In genomic region chr12:57459055-57459749, GRCh38 we compare ENCODE assay signal across 1 cellular context.
TF ChIP-seq lines count a peak whose summit lies in the region.

No MANE protein-coding gene starts in this region.

TF ChIP-seq in HepG2, 621 proteins besides CTCF, POLR2A, EP300 and RAD21 (continued from another document and continues in another):
- TF ChIP-seq ZBTB4 (CRISPR knock-in tag; IDR thresholded peaks at IDR 0.05; ENCODE audit: borderline replicate concordance): 0 out of 2 replicates have a peak, but pooled peaks have one; percentile 58
- TF ChIP-seq ZNF343 (CRISPR knock-in tag; IDR thresholded peaks at IDR 0.05): peak; percentile 44; the same call in 1 of the 2 replicates
- TF ChIP-seq MLXIP (CRISPR knock-in tag; IDR thresholded peaks at IDR 0.05; ENCODE audit: borderline replicate concordance): no peak
- TF ChIP-seq ZNF883 (CRISPR knock-in tag; IDR thresholded peaks at IDR 0.05; ENCODE audit: not compliant biosample characterization): peak; percentile 41
- TF ChIP-seq SOX6 (IDR thresholded peaks at IDR 0.05): no peak
- TF ChIP-seq SOX6 (CRISPR knock-in tag; IDR thresholded peaks at IDR 0.05): peak; percentile 57
- TF ChIP-seq HMGXB4 (CRISPR knock-in tag; IDR thresholded peaks at IDR 0.05; ENCODE audit: borderline replicate concordance in 1 of 2, low read depth in 1 of 2): peak; percentile 67 to 76; a peak in 3 of 4 replicates
- no peak for TF ChIP-seq RARG (CRISPR knock-in tag; IDR thresholded peaks at IDR 0.05; ENCODE audit: low read depth)
- TF ChIP-seq ZSCAN25 (CRISPR knock-in tag; IDR thresholded peaks at IDR 0.05): peak; percentile 79; the same call in 1 of the 2 replicates
- TF ChIP-seq ZNF556 (CRISPR knock-in tag; IDR thresholded peaks at IDR 0.05; ENCODE audit: borderline replicate concordance): 0 out of 2 replicates have a peak, but pooled peaks have one; percentile 35
- peak; percentile 21; the same call in 1 of the 2 replicates for TF ChIP-seq ZNF619 (CRISPR knock-in tag; IDR thresholded peaks at IDR 0.05)
- TF ChIP-seq ZNF788 (CRISPR knock-in tag; IDR thresholded peaks at IDR 0.05; ENCODE audit: borderline replicate concordance): peak; percentile 60; the same call in 1 of the 2 replicates
- peak; percentile 77 for TF ChIP-seq ASH2L (IDR thresholded peaks at IDR 0.05; ENCODE audit: insufficient read length, low read depth, low read length)
- no peak for TF ChIP-seq ZNF224 (CRISPR knock-in tag; IDR thresholded peaks at IDR 0.05)
- TF ChIP-seq HNF1B (CRISPR knock-in tag; IDR thresholded peaks at IDR 0.05): 0 out of 2 replicates have a peak, but pooled peaks have one; percentile 45
- 0 out of 2 replicates have a peak, but pooled peaks have one; percentile 48 for TF ChIP-seq TBX2 (CRISPR knock-in tag; IDR thresholded peaks at IDR 0.05; ENCODE audit: borderline replicate concordance)
- peak; percentile 49; the same call in 1 of the 2 replicates for TF ChIP-seq ZNF710 (CRISPR knock-in tag; IDR thresholded peaks at IDR 0.05; ENCODE audit: borderline replicate concordance)
- peak; percentile 78; the same call in 1 of the 2 replicates for TF ChIP-seq ZNF230 (CRISPR knock-in tag; IDR thresholded peaks at IDR 0.05)
- 0 out of 2 replicates have a peak, but pooled peaks have one; percentile 39 for TF ChIP-seq NR1H2 (CRISPR knock-in tag; IDR thresholded peaks at IDR 0.05; ENCODE audit: borderline replicate concordance, low read depth)
- TF ChIP-seq ZFP91 (CRISPR knock-in tag; IDR thresholded peaks at IDR 0.05; ENCODE audit: borderline replicate concordance): peak; percentile 68; the same call in 1 of the 2 replicates
- TF ChIP-seq PAX8 (CRISPR knock-in tag; IDR thresholded peaks at IDR 0.05; ENCODE audit: borderline replicate concordance): 0 out of 2 replicates have a peak, but pooled peaks have one; percentile 27
- no peak for TF ChIP-seq DDIT3 (CRISPR knock-in tag; IDR thresholded peaks at IDR 0.05)
- peak; percentile 51; the same call in 1 of the 2 replicates for TF ChIP-seq PITX1 (CRISPR knock-in tag; IDR thresholded peaks at IDR 0.05)
- peak; percentile 62 for TF ChIP-seq UBTF (CRISPR knock-in tag; IDR thresholded peaks at IDR 0.05)
- TF ChIP-seq SATB2 (CRISPR knock-in tag; IDR thresholded peaks at IDR 0.05): no peak
- 0 out of 2 replicates have a peak, but pooled peaks have one; percentile 10 for TF ChIP-seq MIER3 (CRISPR knock-in tag; IDR thresholded peaks at IDR 0.05; ENCODE audit: borderline replicate concordance)
- no peak for TF ChIP-seq MZF1 (CRISPR knock-in tag; IDR thresholded peaks at IDR 0.05; ENCODE audit: borderline replicate concordance)
- TF ChIP-seq ZBTB46 (CRISPR knock-in tag; IDR thresholded peaks at IDR 0.05; ENCODE audit: borderline replicate concordance): no peak
- TF ChIP-seq ZNF598 (CRISPR knock-in tag; IDR thresholded peaks at IDR 0.05; ENCODE audit: borderline replicate concordance): peak; percentile 84; the same call in 1 of the 2 replicates
- TF ChIP-seq THAP7 (CRISPR knock-in tag; IDR thresholded peaks at IDR 0.05): 0 out of 2 replicates have a peak, but pooled peaks have one; percentile 27
- TF ChIP-seq ZNF607 (CRISPR knock-in tag; IDR thresholded peaks at IDR 0.05; ENCODE audit: borderline replicate concordance): peak; percentile 41; the same call in 1 of the 2 replicates
- TF ChIP-seq NFYB (CRISPR knock-in tag; IDR thresholded peaks at IDR 0.05): no peak
- TF ChIP-seq ATF2 (CRISPR knock-in tag; IDR thresholded peaks at IDR 0.05): peak; percentile 12; the same call in 1 of the 2 replicates
- no peak for TF ChIP-seq TCF7 (IDR thresholded peaks at IDR 0.05; ENCODE audit: low read depth)
- peak; percentile 92 for TF ChIP-seq XRCC5 (optimal IDR thresholded peaks at IDR 0.05; ENCODE audit: low read length)
- peak; percentile 28; the same call in 1 of the 2 replicates for TF ChIP-seq SP5 (CRISPR knock-in tag; IDR thresholded peaks at IDR 0.05; ENCODE audit: borderline replicate concordance, low read depth)
